ENCODE assay signal across 15 cellular contexts in genomic region chr6:89409461-89410035, GRCh38. TPM values are rescaled to one million over a fixed set of nuclear protein-coding genes. Genes with fewer than 3 reads are reported as not detected.
DNase-seq lines count a peak whose midpoint lies in the region; ATAC-seq and TF ChIP-seq lines count a peak whose summit lies in the region.
"Had no signal": no experiment of that assay in that cellular context is flagged by ENCODE, and none has a peak within 500 bp of the region (broad histone marks: within the 10 kb centered on the region; RNA-seq: fewer than 3 reads in every experiment).

No MANE protein-coding gene starts in this region.

- POLR2A ChIA-PET in CD4-positive, alpha-beta T cell (lab: Charles Lee): no interaction called here
- POLR2A ChIA-PET in HEK293 (lab: Yijun Ruan, JAX) (no interaction called here), Caco-2 (lab: Charles Lee) (interaction anchor here (0.6 kb wide), 1 partner anchor 8 kb away, joined by 4 read pairs; no protein-coding TSS in a partner anchor)

- peaks cover 5% of the 10 kb centered on the region for H3K36me3 Mint-ChIP-seq in CD4-positive, alpha-beta T cell (ENCODE audit: low read depth)
- no peaks in the 10 kb centered on the region for H3K36me3 Mint-ChIP-seq in Caco-2 (ENCODE audit: insufficient read depth, unreplicated experiment)
- H3K36me3 Mint-ChIP-seq: activated CD4-positive, alpha-beta memory T cell treated with anti-CD3 and anti-CD28 coated beads for 36 hours had no signal

- peaks cover 6% of the 10 kb centered on the region for H3K27me3 Mint-ChIP-seq in CD4-positive, alpha-beta T cell
- H3K27me3 Mint-ChIP-seq in Caco-2 (ENCODE audit: insufficient read depth, unreplicated experiment): peaks cover 6% of the 10 kb centered on the region
- H3K27me3 Mint-ChIP-seq: activated CD4-positive, alpha-beta memory T cell treated with anti-CD3 and anti-CD28 coated beads for 36 hours had no signal

- intact Hi-C loops in CD4-positive, alpha-beta T cell (cut with DNase I, micrococcal nuclease): loop anchor here (5.0 kb wide), 2 partner anchors 32 to 62 kb away; no protein-coding TSS in a partner anchor
- intact Hi-C loops in Caco-2 (cut with micrococcal nuclease; ENCODE audit: unreplicated experiment): loop anchor here (5.0 kb wide), 1 partner anchor 32 kb away; no protein-coding TSS in a partner anchor

- no peak for DNase-seq in CD4-positive, alpha-beta T cell
- DNase-seq in cerebellar cortex (ENCODE audit: low spot score) (peak; percentile 40), left kidney (ENCODE audit: low read depth, low spot score) (peak; percentile 30), SK-N-DZ (ENCODE audit: low spot score) (no peak), CD1c-positive myeloid dendritic cell (ENCODE audit: extremely low spot score) (no peak), Caco-2 (no peak)
- DNase-seq: activated CD4-positive, alpha-beta memory T cell treated with anti-CD3 and anti-CD28 coated beads for 36 hours; mammary epithelial cell; MG63; NCI-H1930; NCI-H748 treated with DMSO at 0.1 percent for 48 hours; spleen; T-helper 9 cell had no signal

- H3K9me3 ChIP-seq in CD4-positive, alpha-beta T cell (ENCODE audit: control insufficient read depth, low read length): no peaks in the 10 kb centered on the region
- no peaks in the 10 kb centered on the region for H3K9me3 ChIP-seq in HEK293 (ENCODE audit: control insufficient read depth, insufficient read depth, low read depth, low read length)
- no peaks in the 10 kb centered on the region for H3K9me3 ChIP-seq in Caco-2
- H3K9me3 ChIP-seq: MG63, spleen had no signal

- H3K27me3 ChIP-seq in CD4-positive, alpha-beta T cell (ENCODE audit: control insufficient read depth, insufficient read depth, low read length): peaks cover 4% of the 10 kb centered on the region
- H3K27me3 ChIP-seq in Caco-2 (replicated peaks; ENCODE audit: control insufficient read depth, insufficient read depth, low read length): no peaks in the 10 kb centered on the region

- H3K4me3 ChIP-seq in HEK293 (ENCODE audit: low read depth, low read length) (no peak overlapping the region), Caco-2 (ENCODE audit: low read depth, low read length) (no peak overlapping the region)
- H3K4me3 ChIP-seq: MG63 had no signal

- CTCF ChIA-PET in CD4-positive, alpha-beta T cell (lab: Charles Lee): interaction anchor here (0.9 kb wide), 1 partner anchor 75 kb away, joined by 3 read pairs; no protein-coding TSS in a partner anchor
- CTCF ChIA-PET in HEK293 (lab: Yijun Ruan, JAX) (interaction anchor here (0.6 to 2.5 kb wide), 3 partner anchors 12 to 1070 kb away, joined by 3 to 18 read pairs (median 3); no protein-coding TSS in a partner anchor), Caco-2 (lab: Charles Lee) (interaction anchor here (0.5 to 0.7 kb wide), 2 partner anchors 60 to 1722 kb away, joined by 3 read pairs; no protein-coding TSS in a partner anchor)

- H3K27ac ChIP-seq in CD4-positive, alpha-beta T cell (ENCODE audit: low read depth, low read length): no peak overlapping the region
- H3K27ac ChIP-seq in HEK293 (ENCODE audit: extremely low read depth, low read depth, low read length): no peak overlapping the region

- peaks cover 12% of the 10 kb centered on the region for H3K4me1 ChIP-seq in HEK293 (ENCODE audit: control insufficient read depth, insufficient read depth, low read length)
- no peaks in the 10 kb centered on the region for H3K4me1 ChIP-seq in Caco-2

- H3K9me3 Mint-ChIP-seq in CD4-positive, alpha-beta T cell: no peaks in the 10 kb centered on the region
- no peaks in the 10 kb centered on the region for H3K9me3 Mint-ChIP-seq in Caco-2 (ENCODE audit: unreplicated experiment)
- H3K9me3 Mint-ChIP-seq: activated CD4-positive, alpha-beta memory T cell treated with anti-CD3 and anti-CD28 coated beads for 36 hours had no signal

- TF ChIP-seq CTCF in CD4-positive, alpha-beta T cell (IDR thresholded peaks at IDR 0.05): no peak
- TF ChIP-seq CTCF in HEK293 (tag by site-specific recombination; IDR thresholded peaks at IDR 0.05) (no peak), Caco-2 (IDR thresholded peaks at IDR 0.05; ENCODE audit: insufficient read depth in 1 of 2, low read depth in 1 of 2, low read length in 1 of 2, severe bottlenecking in 1 of 2, unreplicated experiment in 1 of 2) (no peak)

- BruUV-seq in Caco-2 (replicated peaks; lab: Mats Ljungman, UMichigan): no TSS peak

- no peak for ATAC-seq in CD4-positive, alpha-beta T cell (ENCODE audit: poor library complexity)
- ATAC-seq in HG02973 (IDR thresholded peaks at IDR 0.05; ENCODE audit: unreplicated experiment): no peak

- H3K36me3 ChIP-seq in HEK293 (ENCODE audit: control insufficient read depth in 2 of 2, insufficient read depth in 1 of 2, low read length in 2 of 2) (no peaks in the 10 kb centered on the region), Caco-2 (ENCODE audit: control insufficient read depth, insufficient read depth, low read length) (no peaks in the 10 kb centered on the region)
- H3K36me3 ChIP-seq: MG63, spleen had no signal

- peak overlapping the region; percentile 90 for H3K4me3 Mint-ChIP-seq in CD4-positive, alpha-beta T cell
- no peak overlapping the region for H3K4me3 Mint-ChIP-seq in Caco-2 (ENCODE audit: unreplicated experiment)
- H3K4me3 Mint-ChIP-seq: activated CD4-positive, alpha-beta memory T cell treated with anti-CD3 and anti-CD28 coated beads for 36 hours had no signal

- peaks cover 14% of the 10 kb centered on the region for H3K4me1 Mint-ChIP-seq in CD4-positive, alpha-beta T cell (ENCODE audit: low read depth)
- no peaks in the 10 kb centered on the region for H3K4me1 Mint-ChIP-seq in Caco-2 (ENCODE audit: low read depth, unreplicated experiment)

- no peak overlapping the region for H3K27ac Mint-ChIP-seq in CD4-positive, alpha-beta T cell
- no peak overlapping the region for H3K27ac Mint-ChIP-seq in Caco-2 (ENCODE audit: unreplicated experiment)
- H3K27ac Mint-ChIP-seq: activated CD4-positive, alpha-beta memory T cell treated with anti-CD3 and anti-CD28 coated beads for 36 hours had no signal

TF ChIP-seq in HEK293, 187 proteins besides CTCF, POLR2A, EP300 and RAD21 (continues in another document):
- TF ChIP-seq ZNF510 (tag by site-specific recombination; IDR thresholded peaks at IDR 0.05; ENCODE audit: insufficient replicate concordance) (no peak), TSHZ1 (tag by site-specific recombination; IDR thresholded peaks at IDR 0.05; ENCODE audit: borderline replicate concordance) (no peak), SCRT1 (tag by site-specific recombination; IDR thresholded peaks at IDR 0.05; ENCODE audit: borderline replicate concordance) (no peak), ZBTB8A (tag by site-specific recombination; IDR thresholded peaks at IDR 0.05) (peak; percentile 82), ZNF776 (tag by site-specific recombination; IDR thresholded peaks at IDR 0.05; ENCODE audit: borderline replicate concordance) (no peak), ZBTB17 (tag by site-specific recombination; IDR thresholded peaks at IDR 0.05) (peak; percentile 99), TCF7L2 (IDR thresholded peaks at IDR 0.05; ENCODE audit: borderline replicate concordance, low read depth, low read length) (no peak), ZNF184 (tag by site-specific recombination; IDR thresholded peaks at IDR 0.05) (no peak), ZBTB6 (tag by site-specific recombination; IDR thresholded peaks at IDR 0.05) (no peak), ZNF48 (tag by site-specific recombination; IDR thresholded peaks at IDR 0.05) (no peak), MZF1 (tag by site-specific recombination; IDR thresholded peaks at IDR 0.05; ENCODE audit: borderline replicate concordance) (peak; percentile 81)

RNA-seq across cellular contexts. Expression of gene RRAGD, which starts 2.5 kb away (rescaled TPM):
- total RNA-seq in CD4-positive, alpha-beta T cell: 10 to 100 TPM in 1 of 2 experiments, 1 to 10 TPM in 1; 9.0 to 10.2 TPM
- polyA plus RNA-seq in SK-N-DZ (2014; cell fraction: cytosol; rRNA removed): 10.1 and 10.3 TPM in 2 replicates
- 6.4 and 10.4 TPM in 2 replicates for polyA plus RNA-seq in SK-N-DZ (2014; cell fraction: nucleus; rRNA removed)
- 5.9 and 8.0 TPM in 2 replicates for total RNA-seq in Caco-2 (2022)

RNA-seq across cellular contexts. Expression of gene ANKRD6, which starts 23.4 kb away (rescaled TPM):
- 1 to 10 TPM; 3.8 to 4.8 TPM for total RNA-seq in CD4-positive, alpha-beta T cell
- 2.1 and 2.3 TPM in 2 replicates for polyA plus RNA-seq in SK-N-DZ (2014; cell fraction: cytosol; rRNA removed)
- 3.3 and 5.8 TPM in 2 replicates for polyA plus RNA-seq in SK-N-DZ (2014; cell fraction: nucleus; rRNA removed)
- 20.5 and 25.6 TPM in 2 replicates for total RNA-seq in Caco-2 (2022)

RNA-seq across cellular contexts. Expression of gene UBE2J1, which starts 57.0 kb away (rescaled TPM):
- total RNA-seq in CD4-positive, alpha-beta T cell: 10 to 100 TPM; 34.7 to 34.9 TPM
- polyA plus RNA-seq in SK-N-DZ (2014; cell fraction: cytosol; rRNA removed): 22.8 and 23.8 TPM in 2 replicates
- 10.8 and 11.4 TPM in 2 replicates for polyA plus RNA-seq in SK-N-DZ (2014; cell fraction: nucleus; rRNA removed)
- total RNA-seq in Caco-2 (2022): 23.1 and 23.5 TPM in 2 replicates

Comparison
In these comparisons a context has a peak if more than half of its experiments do, and no peak if none do; other contexts are left out.
1. DNase-seq: peak in cerebellar cortex (single experiment) and left kidney (single experiment); none in CD4-positive, alpha-beta T cell (0 of 10), SK-N-DZ (single experiment), CD1c-positive myeloid dendritic cell (single experiment) and Caco-2 (0 of 2).